In the genomic region with DNA sequence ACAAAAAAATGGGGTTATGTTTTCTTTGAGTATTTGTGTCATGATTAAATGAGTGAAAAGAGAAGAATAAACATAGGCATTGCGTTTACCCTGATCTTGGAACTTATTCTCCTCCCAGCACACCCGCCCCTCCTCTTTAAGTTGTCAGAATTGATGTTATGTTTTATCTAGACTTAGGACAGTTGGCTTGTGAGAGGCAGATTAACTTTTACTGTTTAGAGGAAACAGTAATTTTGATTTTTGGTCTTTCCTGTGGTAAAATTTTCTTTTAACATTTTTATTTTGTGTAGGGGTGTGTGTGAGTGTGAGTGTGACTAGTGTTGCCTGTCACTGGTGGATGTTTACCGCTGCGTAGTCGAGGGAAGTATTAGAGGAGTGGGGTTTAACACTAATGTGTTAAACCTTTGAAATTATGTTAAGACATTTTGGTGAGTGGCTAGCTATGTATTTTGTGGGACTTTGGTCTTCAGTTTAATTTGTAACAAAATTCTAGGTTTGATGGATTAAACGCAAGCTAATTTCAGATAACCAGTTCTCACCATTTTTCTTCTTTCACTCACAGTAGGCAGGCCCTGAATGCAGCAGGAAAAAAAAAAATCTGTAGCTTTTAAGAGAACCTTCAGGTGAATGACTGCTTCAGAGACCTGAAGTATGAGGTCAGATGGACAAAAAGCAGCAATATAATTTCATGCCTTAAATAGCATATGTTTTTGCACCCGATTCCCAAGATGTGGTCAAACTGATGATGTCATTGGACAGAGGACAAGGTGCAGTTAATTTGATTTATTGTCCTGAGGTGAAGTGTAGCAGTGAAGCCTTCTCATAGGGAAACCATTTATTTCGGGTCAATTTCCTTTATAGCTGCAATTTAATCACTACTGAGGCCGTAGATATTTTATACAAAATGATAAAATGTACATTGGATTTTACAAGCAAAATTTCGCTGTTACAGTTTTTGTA, we compare ENCODE assay signal across 8 cellular contexts. TPM values are rescaled to one million over a fixed set of nuclear protein-coding genes. Genes with fewer than 3 reads are reported as not detected.
DNase-seq lines count a peak whose midpoint lies in the region; ATAC-seq and TF ChIP-seq lines count a peak whose summit lies in the region.

No MANE protein-coding gene starts in this region.

- no peak overlapping the region for H3K9ac ChIP-seq in neural progenitor cell

- peak overlapping the region; percentile 84 for H3K4me2 ChIP-seq in neural progenitor cell

- H3K4me1 ChIP-seq in neural progenitor cell, result peaks cover 65% of the 10 kb centered on the region

- H3K4me3 ChIP-seq in neural progenitor cell, result peak overlapping the region; percentile 82

- H3K4me3 Mint-ChIP-seq in neural progenitor cell, result peak overlapping the region; percentile 97

- H3K27ac Mint-ChIP-seq in neural progenitor cell, result peak overlapping the region; percentile 14

- H3K79me2 ChIP-seq in neural progenitor cell (ENCODE audit: low read depth), result peaks cover 77% of the 10 kb centered on the region

- no peak overlapping the region for H2AFZ ChIP-seq in neural progenitor cell (replicated peaks)

- H3K36me3 ChIP-seq in neural progenitor cell, result no peaks in the 10 kb centered on the region

- H3K9me3 ChIP-seq in neural progenitor cell (ENCODE audit: low read depth), result no peaks in the 10 kb centered on the region

- no peaks in the 10 kb centered on the region for H3K27me3 ChIP-seq in neural progenitor cell

- H3K9me3 Mint-ChIP-seq in neural progenitor cell, result peaks cover 2% of the 10 kb centered on the region

- peaks cover 37% of the 10 kb centered on the region for H3K4me1 Mint-ChIP-seq in neural progenitor cell

- DNase-seq in EL (peak; percentile 62), NAMALWA (ENCODE audit: low spot score) (peak; percentile 30), caudate nucleus (lab: John Stamatoyannopoulos, UW) (no peak), neural progenitor cell (ENCODE audit: low spot score) (no peak)
- no peak for DNase-seq in central memory CD4-positive, alpha-beta T cell
- DNase-seq in NK-92 treated with Interleukin-12 subunit alpha and Interleukin-12 subunit beta, amount 100 ng/mL, for 24 hours (lab: John Stamatoyannopoulos, UW), result no peak

- H3K27me3 Mint-ChIP-seq in neural progenitor cell (ENCODE audit: insufficient read depth, low read depth), result peaks cover 6% of the 10 kb centered on the region

- H3F3A ChIP-seq in neural progenitor cell (ENCODE audit: low read depth), result peaks cover 32% of the 10 kb centered on the region

- H3K36me3 Mint-ChIP-seq in neural progenitor cell, result no peaks in the 10 kb centered on the region

- no peak for TF ChIP-seq CTCF in neural progenitor cell (IDR thresholded peaks at IDR 0.05)

- peaks cover 63% of the 10 kb centered on the region for H4K20me1 ChIP-seq in neural progenitor cell (ENCODE audit: low read depth)

- H3K27ac ChIP-seq in caudate nucleus (ENCODE audit: low read depth, low read length) (peak overlapping the region; percentile 96), neural progenitor cell (no peak overlapping the region)

- no peak for ATAC-seq in GM21619 (IDR thresholded peaks at IDR 0.05; ENCODE audit: unreplicated experiment)
- ATAC-seq in HG03175 (IDR thresholded peaks at IDR 0.05; ENCODE audit: unreplicated experiment), result no peak

RNA-seq across cellular contexts. Expression of a gene that starts 2.7 kb away (rescaled TPM):
- total RNA-seq in neural progenitor cell (ENCODE audit: low replicate concordance), result 48.1 and 68.0 TPM in 2 replicates

Comparison
In these comparisons a context has a peak if more than half of its experiments do, and no peak if none do; other contexts are left out.
1. DNase-seq: peak in EL (single experiment) and NAMALWA (single experiment); none in caudate nucleus (0 of 61), neural progenitor cell (single experiment), central memory CD4-positive, alpha-beta T cell (single experiment) and NK-92 treated with Interleukin-12 subunit alpha and Interleukin-12 subunit beta, amount 100 ng/mL, for 24 hours (single experiment).